In genomic region chr1:66644331-66644730, GRCh38 we compare ENCODE assay signal across 20 cellular contexts.
"Had no signal": no experiment of that assay in that cellular context is flagged by ENCODE, and none has a peak within 500 bp of the region (broad histone marks: within the 10 kb centered on the region; RNA-seq: fewer than 3 reads in every experiment).

No MANE protein-coding gene starts in this region.

- FAIRE-seq: colon, endothelial cell of umbilical vein, frontal cortex, keratinocyte, small intestine had no signal

- ATAC-seq: left lobe of liver; natural killer cell; right lobe of liver; stimulated activated naive B cell treated with anti-CD40 and anti-IgM and Interleukin-4, amounts not matched to agents 10 μg/mL and 1 μg/mL and 100 μg/mL, for 72 hours; upper lobe of right lung had no signal

- DNase-seq: effector memory CD4-positive, alpha-beta T cell; erythroblast; esophagus squamous epithelium; mesenchymal stem cell; natural killer cell; occipital lobe; ovary; right lobe of liver; small intestine; stimulated activated CD4-positive, alpha-beta T cell treated with anti-CD3 and anti-CD28 coated beads, Interleukin-15, amount 100 ng/mL, for 24 hours; stimulated activated CD4-positive, alpha-beta T cell treated with anti-CD3 and anti-CD28 coated beads, Interleukin-2, amount 100 ng/mL, for 48 hours; stimulated activated naive B cell treated with anti-CD40 and anti-IgM and Interleukin-4, amounts not matched to agents 10 μg/mL and 1 μg/mL and 100 μg/mL, for 72 hours; transverse colon; upper lobe of right lung; uterus had no signal
